1 cellular context compared by ENCODE assay signal in the genomic region with DNA sequence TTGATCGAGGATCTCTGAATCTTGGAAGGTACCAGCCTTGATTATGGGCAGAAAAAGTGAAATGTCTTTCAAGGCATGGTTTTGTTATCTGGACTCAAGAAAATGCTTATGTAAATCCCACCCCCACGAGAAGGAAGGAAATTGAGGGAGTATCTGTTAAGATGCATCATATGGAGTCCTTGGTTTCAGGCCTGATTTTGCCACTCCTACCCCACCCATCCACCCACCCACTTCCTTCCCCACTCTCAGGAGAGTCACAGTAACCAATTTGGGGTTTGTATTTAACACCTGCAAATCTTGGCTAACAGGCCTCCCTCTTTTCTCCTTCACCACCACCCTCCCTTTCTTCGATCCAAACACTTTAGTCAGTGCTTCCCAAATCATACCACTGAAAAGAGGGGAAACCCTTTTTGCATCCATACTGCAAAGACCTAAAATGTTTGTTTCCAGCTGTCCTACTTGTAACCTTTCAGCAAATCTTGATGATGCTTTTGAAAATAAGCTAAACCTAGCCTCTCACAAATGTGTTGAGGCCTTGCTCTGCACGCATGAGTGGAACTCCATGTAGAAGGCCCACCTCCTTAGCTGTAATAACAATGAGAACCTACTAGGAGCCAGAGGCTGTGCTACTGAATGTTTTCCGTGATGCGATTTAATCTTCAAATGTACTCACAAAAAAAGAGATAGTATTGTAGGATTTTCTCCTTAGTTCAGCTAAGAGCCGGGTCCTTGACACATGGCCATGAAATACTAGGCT.
TF ChIP-seq lines count a peak whose summit lies in the region.

No MANE protein-coding gene starts in this region.

TF ChIP-seq in SK-N-SH treated with all-trans-retinoic acid at 6 μM for 48 hours, 23 proteins besides CTCF, POLR2A, EP300 and RAD21 (continued from another document):
- TF ChIP-seq, protein P1, sequence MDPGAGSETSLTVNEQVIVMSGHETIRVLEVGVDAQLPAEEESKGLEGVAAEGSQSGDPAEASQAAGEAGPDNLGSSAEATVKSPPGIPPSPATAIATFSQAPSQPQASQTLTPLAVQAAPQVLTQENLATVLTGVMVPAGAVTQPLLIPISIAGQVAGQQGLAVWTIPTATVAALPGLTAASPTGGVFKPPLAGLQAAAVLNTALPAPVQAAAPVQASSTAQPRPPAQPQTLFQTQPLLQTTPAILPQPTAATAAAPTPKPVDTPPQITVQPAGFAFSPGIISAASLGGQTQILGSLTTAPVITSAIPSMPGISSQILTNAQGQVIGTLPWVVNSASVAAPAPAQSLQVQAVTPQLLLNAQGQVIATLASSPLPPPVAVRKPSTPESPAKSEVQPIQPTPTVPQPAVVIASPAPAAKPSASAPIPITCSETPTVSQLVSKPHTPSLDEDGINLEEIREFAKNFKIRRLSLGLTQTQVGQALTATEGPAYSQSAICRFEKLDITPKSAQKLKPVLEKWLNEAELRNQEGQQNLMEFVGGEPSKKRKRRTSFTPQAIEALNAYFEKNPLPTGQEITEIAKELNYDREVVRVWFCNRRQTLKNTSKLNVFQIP (CRISPR knock-in tag; IDR thresholded peaks at IDR 0.05; ENCODE audit: borderline replicate concordance, low read depth), result no peak
- TF ChIP-seq ESRRG (CRISPR knock-in tag; IDR thresholded peaks at IDR 0.05), result no peak
- no peak for TF ChIP-seq ARNTL (CRISPR knock-in tag; IDR thresholded peaks at IDR 0.05; ENCODE audit: borderline replicate concordance, low read depth)
- TF ChIP-seq, protein P2, sequence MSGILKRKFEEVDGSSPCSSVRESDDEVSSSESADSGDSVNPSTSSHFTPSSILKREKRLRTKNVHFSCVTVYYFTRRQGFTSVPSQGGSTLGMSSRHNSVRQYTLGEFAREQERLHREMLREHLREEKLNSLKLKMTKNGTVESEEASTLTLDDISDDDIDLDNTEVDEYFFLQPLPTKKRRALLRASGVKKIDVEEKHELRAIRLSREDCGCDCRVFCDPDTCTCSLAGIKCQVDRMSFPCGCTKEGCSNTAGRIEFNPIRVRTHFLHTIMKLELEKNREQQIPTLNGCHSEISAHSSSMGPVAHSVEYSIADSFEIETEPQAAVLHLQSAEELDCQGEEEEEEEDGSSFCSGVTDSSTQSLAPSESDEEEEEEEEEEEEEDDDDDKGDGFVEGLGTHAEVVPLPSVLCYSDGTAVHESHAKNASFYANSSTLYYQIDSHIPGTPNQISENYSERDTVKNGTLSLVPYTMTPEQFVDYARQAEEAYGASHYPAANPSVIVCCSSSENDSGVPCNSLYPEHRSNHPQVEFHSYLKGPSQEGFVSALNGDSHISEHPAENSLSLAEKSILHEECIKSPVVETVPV (CRISPR knock-in tag; IDR thresholded peaks at IDR 0.05), result no peak
- no peak for TF ChIP-seq TOX (CRISPR knock-in tag; IDR thresholded peaks at IDR 0.05; ENCODE audit: borderline replicate concordance)
- TF ChIP-seq CSDC2 (CRISPR knock-in tag; IDR thresholded peaks at IDR 0.05), result no peak
- no peak for TF ChIP-seq BACH2 (CRISPR knock-in tag; IDR thresholded peaks at IDR 0.05; ENCODE audit: borderline replicate concordance)
- no peak for TF ChIP-seq ZC3H10 (CRISPR knock-in tag; IDR thresholded peaks at IDR 0.05)
- no peak for TF ChIP-seq ZFP30 (CRISPR knock-in tag; IDR thresholded peaks at IDR 0.05)
- TF ChIP-seq, protein P3, sequence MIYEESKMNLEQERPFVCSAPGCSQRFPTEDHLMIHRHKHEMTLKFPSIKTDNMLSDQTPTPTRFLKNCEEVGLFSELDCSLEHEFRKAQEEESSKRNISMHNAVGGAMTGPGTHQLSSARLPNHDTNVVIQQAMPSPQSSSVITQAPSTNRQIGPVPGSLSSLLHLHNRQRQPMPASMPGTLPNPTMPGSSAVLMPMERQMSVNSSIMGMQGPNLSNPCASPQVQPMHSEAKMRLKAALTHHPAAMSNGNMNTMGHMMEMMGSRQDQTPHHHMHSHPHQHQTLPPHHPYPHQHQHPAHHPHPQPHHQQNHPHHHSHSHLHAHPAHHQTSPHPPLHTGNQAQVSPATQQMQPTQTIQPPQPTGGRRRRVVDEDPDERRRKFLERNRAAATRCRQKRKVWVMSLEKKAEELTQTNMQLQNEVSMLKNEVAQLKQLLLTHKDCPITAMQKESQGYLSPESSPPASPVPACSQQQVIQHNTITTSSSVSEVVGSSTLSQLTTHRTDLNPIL (CRISPR knock-in tag; IDR thresholded peaks at IDR 0.05; ENCODE audit: low read depth), result no peak
- TF ChIP-seq GLIS3 (CRISPR knock-in tag; IDR thresholded peaks at IDR 0.05), result no peak
- TF ChIP-seq, protein P4, sequence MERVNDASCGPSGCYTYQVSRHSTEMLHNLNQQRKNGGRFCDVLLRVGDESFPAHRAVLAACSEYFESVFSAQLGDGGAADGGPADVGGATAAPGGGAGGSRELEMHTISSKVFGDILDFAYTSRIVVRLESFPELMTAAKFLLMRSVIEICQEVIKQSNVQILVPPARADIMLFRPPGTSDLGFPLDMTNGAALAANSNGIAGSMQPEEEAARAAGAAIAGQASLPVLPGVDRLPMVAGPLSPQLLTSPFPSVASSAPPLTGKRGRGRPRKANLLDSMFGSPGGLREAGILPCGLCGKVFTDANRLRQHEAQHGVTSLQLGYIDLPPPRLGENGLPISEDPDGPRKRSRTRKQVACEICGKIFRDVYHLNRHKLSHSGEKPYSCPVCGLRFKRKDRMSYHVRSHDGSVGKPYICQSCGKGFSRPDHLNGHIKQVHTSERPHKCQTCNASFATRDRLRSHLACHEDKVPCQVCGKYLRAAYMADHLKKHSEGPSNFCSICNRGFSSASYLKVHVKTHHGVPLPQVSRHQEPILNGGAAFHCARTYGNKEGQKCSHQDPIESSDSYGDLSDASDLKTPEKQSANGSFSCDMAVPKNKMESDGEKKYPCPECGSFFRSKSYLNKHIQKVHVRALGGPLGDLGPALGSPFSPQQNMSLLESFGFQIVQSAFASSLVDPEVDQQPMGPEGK (CRISPR knock-in tag; IDR thresholded peaks at IDR 0.05; ENCODE audit: borderline replicate concordance), result no peak
- TF ChIP-seq ZFP3 (CRISPR knock-in tag; IDR thresholded peaks at IDR 0.05), result no peak
- TF ChIP-seq ZNF8 (CRISPR knock-in tag; IDR thresholded peaks at IDR 0.05), result no peak
- TF ChIP-seq TCF4 (CRISPR knock-in tag; IDR thresholded peaks at IDR 0.05; ENCODE audit: borderline replicate concordance), result no peak
